Comparison of ENCODE assay signal across 4 cellular contexts in genomic region chr2:26258836-26259235, GRCh38. TPM values are rescaled to one million over a fixed set of nuclear protein-coding genes. Genes with fewer than 3 reads are reported as not detected.
DNase-seq lines count a peak whose midpoint lies in the region; ATAC-seq and TF ChIP-seq lines count a peak whose summit lies in the region.
"Not testable (repeated sequence)": the region's sequence is repeated elsewhere in the genome, so short reads cannot be mapped to it uniquely, and the experiment has no call there.

No MANE protein-coding gene starts in this region.

- peak overlapping the region; percentile 97; the same call in 1 of the 2 replicates for H3K27ac ChIP-seq in VCaP
- not testable (repeated sequence) for H3K27ac ChIP-seq in psoas muscle
- peak overlapping the region; percentile 65 to 95 (median 67) for H3K27ac ChIP-seq in gastrocnemius medialis

- H3K4me3 Mint-ChIP-seq in nephron progenitor cell = not testable (repeated sequence)

- in situ Hi-C loops in gastrocnemius medialis (cut with MboI; ENCODE audit: low sequenced_read_pairs in 4 of 4) = not testable (repeated sequence)

- H3K27me3 Mint-ChIP-seq in nephron progenitor cell (ENCODE audit: low read depth, poor library complexity) = not testable (repeated sequence)

- not testable (repeated sequence) for H3K9me3 ChIP-seq in psoas muscle, gastrocnemius medialis

- H3K4me3 ChIP-seq in psoas muscle, gastrocnemius medialis: not testable (repeated sequence)

- DNase-seq in nephron progenitor cell, psoas muscle, gastrocnemius medialis: not testable (repeated sequence)

- TF ChIP-seq CTCF in VCaP (conservative IDR thresholded peaks at IDR 0.05); nephron progenitor cell (IDR thresholded peaks at IDR 0.05); psoas muscle (IDR thresholded peaks at IDR 0.05); gastrocnemius medialis (IDR thresholded peaks at IDR 0.05 in 4 of 5, conservative IDR thresholded peaks at IDR 0.05 in 1 of 5): not testable (repeated sequence)

- H3K9me3 Mint-ChIP-seq in nephron progenitor cell = peaks cover 25% of the 10 kb centered on the region

- ATAC-seq in psoas muscle = peak in 3 of 4 donors; percentile 56 to 76 (median 74)
- ATAC-seq in gastrocnemius medialis = peak; percentile 56 to 85

- 68 to 77% (median 73%) methylated on average over 8 of the region's 8 CpGs for WGBS in psoas muscle, 3 donors

- H3K27me3 ChIP-seq in psoas muscle (ENCODE audit: insufficient read depth in 3 of 3, low read length in 2 of 3); gastrocnemius medialis: not testable (repeated sequence)

- H3K27ac Mint-ChIP-seq in nephron progenitor cell = peak overlapping the region; percentile 51

- intact Hi-C loops in psoas muscle (cut with DNase I); gastrocnemius medialis (cut with DNase I; ENCODE audit: low total_unique reads): not testable (repeated sequence)

- peaks cover 72% of the 10 kb centered on the region for H3K36me3 Mint-ChIP-seq in nephron progenitor cell (ENCODE audit: low read depth)

- H3K4me1 ChIP-seq in psoas muscle (peaks cover 20% of the 10 kb centered on the region), gastrocnemius medialis (peaks cover 32 to 48% of the 10 kb centered on the region in 2 donors)

- H3K36me3 ChIP-seq in psoas muscle (ENCODE audit: insufficient read depth in 1 of 2, low read depth in 1 of 2) (peaks cover 0 to 82% of the 10 kb centered on the region in 2 donors), gastrocnemius medialis (peaks cover 0 to 58% of the 10 kb centered on the region in 2 donors)

- TF ChIP-seq POLR2A in gastrocnemius medialis (IDR thresholded peaks at IDR 0.05) = not testable (repeated sequence)

- not testable (repeated sequence) for H3K4me1 Mint-ChIP-seq in nephron progenitor cell

RNA-seq across cellular contexts. Expression of gene HADHB, which starts 14.1 kb away (rescaled TPM):
- total RNA-seq in psoas muscle (1,000 to 10,000 TPM in 1 of 4 donors, 100 to 1,000 TPM in 3; 562 to 1,153 (median 698) TPM), gastrocnemius medialis (100 to 1,000 TPM; 719 to 936 (median 781) TPM)
- 100 to 1,000 TPM; 447 to 626 (median 616) TPM for polyA plus RNA-seq in psoas muscle

RNA-seq across cellular contexts. Expression of gene HADHA, which starts 14.4 kb away (rescaled TPM):
- total RNA-seq in psoas muscle (100 to 1,000 TPM; 294 to 617 (median 391) TPM), gastrocnemius medialis (100 to 1,000 TPM; 443 to 480 (median 462) TPM)
- 100 to 1,000 TPM; 195 to 370 (median 350) TPM for polyA plus RNA-seq in psoas muscle
